24 cellular contexts compared by ENCODE assay signal in genomic region chr2:218445602-218446001, GRCh38. TPM values are rescaled to one million over a fixed set of nuclear protein-coding genes. Genes with fewer than 3 reads are reported as not detected.
A peak's percentile ranks its signal among the peaks of the same experiment; 100 is the strongest.
DNase-seq lines count a peak whose midpoint lies in the region; ATAC-seq, FAIRE-seq and TF ChIP-seq lines count a peak whose summit lies in the region.
"Had no signal": no experiment of that assay in that cellular context is flagged by ENCODE, and none has a peak within 500 bp of the region (broad histone marks: within the 10 kb centered on the region; RNA-seq: fewer than 3 reads in every experiment).

No MANE protein-coding gene starts in this region.

- TF ChIP-seq POLR2A in HepG2 (IDR thresholded peaks at IDR 0.05; ENCODE audit: insufficient read depth in 1 of 2, low read depth in 2 of 2, low read length in 2 of 2) = no peak

- POLR2A ChIA-PET in HEK293 (lab: Yijun Ruan, JAX) = no interaction called here
- POLR2A ChIA-PET in PC-9 (lab: Charles Lee; ENCODE audit: unreplicated experiment) = no interaction called here
- POLR2A ChIA-PET in HepG2 (lab: Yijun Ruan, JAX) = interaction anchor here (0.8 to 3.5 kb wide), 6 partner anchors 19 to 152 kb away, joined by 3 to 36 read pairs (median 4); partner anchors contain the start of genes CTDSP1 and VIL1

- ATAC-seq in HepG2 = no peak
- ATAC-seq in stimulated activated effector memory CD8-positive, alpha-beta T cell treated with anti-CD3 and anti-CD28 coated beads, Interleukin-12 subunit alpha, Interleukin-12 subunit beta, amount 100 ng/mL, for 72 hours = no peak
- ATAC-seq: Right ventricle myocardium inferior, T-helper 17 cell had no signal

- H3K9me3 ChIP-seq in HEK293 (ENCODE audit: control insufficient read depth, insufficient read depth, low read depth, low read length) (no peaks in the 10 kb centered on the region), PC-9 (ENCODE audit: insufficient read depth, low read depth) (no peaks in the 10 kb centered on the region), HepG2 (ENCODE audit: low read length) (no peaks in the 10 kb centered on the region)

- H3F3A ChIP-seq in PC-9 (ENCODE audit: insufficient read depth, low read depth) = peaks cover 50% of the 10 kb centered on the region

- no peaks in the 10 kb centered on the region for H3K79me2 ChIP-seq in PC-9 (ENCODE audit: low read depth)
- H3K79me2 ChIP-seq in HepG2 (ENCODE audit: insufficient read depth, low read length) = no peaks in the 10 kb centered on the region

- BruUV-seq in PC-9 (replicated peaks; lab: Mats Ljungman, UMichigan) (no TSS peak), HepG2 (replicated peaks; lab: Mats Ljungman, UMichigan) (no TSS peak)

- CTCF ChIA-PET in HEK293 (lab: Yijun Ruan, JAX) = interaction anchor here (0.5 to 0.6 kb wide), 3 partner anchors 26 to 1199 kb away, joined by 3 read pairs; no protein-coding TSS in a partner anchor
- CTCF ChIA-PET in PC-9 (lab: Charles Lee) = no interaction called here
- CTCF ChIA-PET in HepG2 (lab: Yijun Ruan, JAX; ENCODE audit: low intra/inter-chr PET ratio, low total read pairs) = no interaction called here

- in situ Hi-C loops in HepG2 (cut with HindIII; ENCODE audit: extremely low pct_ligation_motif_present, low pct_unique_long_range_greater_than_20kb) = no loop called here

- H4K20me1 ChIP-seq in PC-9 (ENCODE audit: insufficient read depth) = no peaks in the 10 kb centered on the region
- H4K20me1 ChIP-seq in HepG2 (ENCODE audit: insufficient read depth, low read length) = no peaks in the 10 kb centered on the region

- H2AFZ ChIP-seq in PC-9 (no peak overlapping the region), HepG2 (ENCODE audit: low read length) (no peak overlapping the region)
- H2AFZ ChIP-seq: GM23248 had no signal

- no peak for TF ChIP-seq EP300 in HepG2 (IDR thresholded peaks at IDR 0.05; ENCODE audit: low read depth in 2 of 2, low read length in 2 of 2)
- TF ChIP-seq EP300 in HepG2 (CRISPR knock-in tag; IDR thresholded peaks at IDR 0.05; ENCODE audit: borderline replicate concordance) = no peak

- H3K27ac ChIP-seq in HEK293 (ENCODE audit: extremely low read depth, low read depth, low read length) (no peak overlapping the region), PC-9 (no peak overlapping the region), HepG2 (ENCODE audit: extremely low read length, insufficient read depth, low read length) (peak overlapping the region; percentile 67)
- H3K27ac ChIP-seq: GM23248 had no signal

- H3K27me3 ChIP-seq in PC-9 (ENCODE audit: insufficient read depth, low read depth) = no peaks in the 10 kb centered on the region
- no peaks in the 10 kb centered on the region for H3K27me3 ChIP-seq in HepG2 (ENCODE audit: control insufficient read depth in 1 of 2, insufficient read depth in 2 of 2, low read length in 2 of 2)

- H3K4me1 ChIP-seq in HEK293 (ENCODE audit: control insufficient read depth, insufficient read depth, low read length) (no peaks in the 10 kb centered on the region), PC-9 (replicated peaks; ENCODE audit: insufficient read depth) (peaks cover 55% of the 10 kb centered on the region), HepG2 (ENCODE audit: insufficient read depth, low read length) (peaks cover 73% of the 10 kb centered on the region)

- H3K4me2 ChIP-seq in PC-9 (peak overlapping the region; percentile 43), HepG2 (ENCODE audit: low read depth, low read length) (peak overlapping the region; percentile 43; the same call in 1 of the 2 replicates)

- no peak overlapping the region for H3K4me3 Mint-ChIP-seq in stimulated activated effector memory CD8-positive, alpha-beta T cell treated with anti-CD3 and anti-CD28 coated beads, Interleukin-12 subunit alpha, Interleukin-12 subunit beta, amount 100 ng/mL, for 72 hours
- H3K4me3 Mint-ChIP-seq: H9, T-helper 17 cell had no signal

- DNase-seq in PC-9 (peak in 1 of 2 experiments; percentile 43), HepG2 (ENCODE audit: low spot score) (no peak), COR-L47 (lab: John Stamatoyannopoulos, UW) (no peak), AG08396 (ENCODE audit: low spot score) (no peak)
- DNase-seq in stimulated activated effector memory CD8-positive, alpha-beta T cell treated with anti-CD3 and anti-CD28 coated beads, Interleukin-12 subunit alpha, Interleukin-12 subunit beta, amount 100 ng/mL, for 72 hours (ENCODE audit: low spot score in 2 of 2) = no peak
- no peak for DNase-seq in activated T-cell treated with anti-CD3 and anti-CD28 coated beads, Interleukin-2, amount 50 U/mL, for 1 hour
- DNase-seq: AML-193; C1 segment of cervical spinal cord; DMS 273 treated with DMSO at 0.1 percent for 48 hours; DND-41; GM23248; H9; Kasumi-1; NCI-H1092; NCI-H1436; NCI-H187 treated with DMSO at 0.1 percent for 48 hours; NCI-H2107; NCI-H510A; NCI-H748 treated with DMSO at 0.1 percent for 48 hours; NK-92 treated with Interleukin-12 subunit alpha and Interleukin-12 subunit beta, amount 100 ng/mL, for 24 hours; T-helper 17 cell had no signal

- H3K4me1 Mint-ChIP-seq in stimulated activated effector memory CD8-positive, alpha-beta T cell treated with anti-CD3 and anti-CD28 coated beads, Interleukin-12 subunit alpha, Interleukin-12 subunit beta, amount 100 ng/mL, for 72 hours = peaks cover 2% of the 10 kb centered on the region

- FAIRE-seq in HepG2 (lab: Jason Lieb, UNC) = no peak
- FAIRE-seq: GM12892 had no signal

- peaks cover 46% of the 10 kb centered on the region for H3K36me3 Mint-ChIP-seq in stimulated activated effector memory CD8-positive, alpha-beta T cell treated with anti-CD3 and anti-CD28 coated beads, Interleukin-12 subunit alpha, Interleukin-12 subunit beta, amount 100 ng/mL, for 72 hours

- H3K4me3 ChIP-seq in HEK293 (ENCODE audit: low read depth, low read length) (no peak overlapping the region), PC-9 (no peak overlapping the region), HepG2 (replicated peaks in 1 of 3; ENCODE audit: insufficient read depth in 1 of 3, low read depth in 2 of 3, low read length in 3 of 3) (no peak overlapping the region)
- H3K4me3 ChIP-seq: GM23248 had no signal

- TF ChIP-seq CTCF in HEK293 (tag by site-specific recombination; IDR thresholded peaks at IDR 0.05) (no peak), PC-9 (conservative IDR thresholded peaks at IDR 0.05) (no peak), HepG2 (CRISPR knock-in tag; IDR thresholded peaks at IDR 0.05) (no peak)

- H3K9ac ChIP-seq in HepG2 (ENCODE audit: insufficient read depth, low read depth, low read length) = peak overlapping the region; percentile 27
- H3K9ac ChIP-seq: GM23248 had no signal

- H3K36me3 ChIP-seq in HEK293 (ENCODE audit: control insufficient read depth in 2 of 2, insufficient read depth in 1 of 2, low read length in 2 of 2) = peaks cover 3 to 40% of the 10 kb centered on the region in 2 experiments; a peak in 2 of 3 replicates
- no peaks in the 10 kb centered on the region for H3K36me3 ChIP-seq in PC-9 (ENCODE audit: low read depth)
- H3K36me3 ChIP-seq in HepG2 (replicated peaks in 1 of 2; ENCODE audit: control insufficient read depth in 1 of 2, insufficient read depth in 2 of 2, low read length in 2 of 2) = peaks cover 24 to 79% of the 10 kb centered on the region in 2 experiments

- no peaks in the 10 kb centered on the region for H3K9me3 Mint-ChIP-seq in stimulated activated effector memory CD8-positive, alpha-beta T cell treated with anti-CD3 and anti-CD28 coated beads, Interleukin-12 subunit alpha, Interleukin-12 subunit beta, amount 100 ng/mL, for 72 hours
- H3K9me3 Mint-ChIP-seq: H9 had no signal

- intact Hi-C loops in PC-9 (cut with micrococcal nuclease; ENCODE audit: unreplicated experiment) (loop anchor here (2.0 kb wide), 1 partner anchor 39 kb away; no protein-coding TSS in a partner anchor), HepG2 (cut with micrococcal nuclease; ENCODE audit: unreplicated experiment) (loop anchor here (2.0 kb wide), 2 partner anchors 27 to 39 kb away; partner anchors contain the start of gene VIL1)

- no peak for TF ChIP-seq RAD21 in HepG2 (CRISPR knock-in tag; IDR thresholded peaks at IDR 0.05)

- H3K27ac Mint-ChIP-seq in stimulated activated effector memory CD8-positive, alpha-beta T cell treated with anti-CD3 and anti-CD28 coated beads, Interleukin-12 subunit alpha, Interleukin-12 subunit beta, amount 100 ng/mL, for 72 hours = peak overlapping the region; percentile 13
- H3K27ac Mint-ChIP-seq: T-helper 17 cell had no signal

- no peaks in the 10 kb centered on the region for H3K9me2 ChIP-seq in PC-9 (ENCODE audit: insufficient read depth)

RNA-seq across cellular contexts. Expression of gene VIL1, which starts 26.7 kb away (rescaled TPM):
- not detected in 2 replicates for total RNA-seq in PC-9 (2021)
- 301 and 337 TPM in 2 replicates for total RNA-seq in HepG2 (2016; rRNA removed; fragmentation: Illumina TruSeq; extraction: Trizol)
- 59.0 and 67.7 TPM in 2 replicates for total RNA-seq in HepG2 (2016; cell fraction: cytosol; rRNA removed; fragmentation: Illumina TruSeq; extraction: Trizol; ENCODE audit: low read depth)
- 281 and 313 TPM in 2 replicates for total RNA-seq in HepG2 (2016; cell fraction: insoluble cytoplasmic fraction; rRNA removed; fragmentation: Illumina TruSeq; extraction: Trizol)
- 183 and 224 TPM in 2 replicates for total RNA-seq in HepG2 (2016; cell fraction: membrane; rRNA removed; fragmentation: Illumina TruSeq; extraction: Trizol)
- total RNA-seq in HepG2 (2016; cell fraction: nucleus; rRNA removed; fragmentation: Illumina TruSeq; extraction: Trizol) = 188 and 190 TPM in 2 replicates
- 287 and 352 TPM in 2 replicates for polyA plus RNA-seq in HepG2 (2011; rRNA removed)
- 169 and 211 TPM in 2 replicates for polyA plus RNA-seq in HepG2 (2011; cell fraction: cytosol; rRNA removed)
- polyA plus RNA-seq in HepG2 (2011; cell fraction: nucleus; rRNA removed) = 756 and 778 TPM in 2 replicates
- 201 and 249 TPM in 2 replicates for polyA plus RNA-seq in HepG2 (2012)
- polyA plus RNA-seq in HepG2 (2016; cell fraction: cytosol; fragmentation: Illumina TruSeq; extraction: Trizol; ENCODE audit: low read depth) = 85.6 and 100 TPM in 2 replicates
- polyA plus RNA-seq in HepG2 (2016; cell fraction: insoluble cytoplasmic fraction; fragmentation: Illumina TruSeq; extraction: Trizol; ENCODE audit: low read depth) = 215 and 265 TPM in 2 replicates
- 117 and 144 TPM in 2 replicates for polyA plus RNA-seq in HepG2 (2016; cell fraction: membrane; fragmentation: Illumina TruSeq; extraction: Trizol; ENCODE audit: low read depth)
- polyA plus RNA-seq in HepG2 (2016; cell fraction: nucleus; fragmentation: Illumina TruSeq; extraction: Trizol; ENCODE audit: insufficient read depth, low read depth) = 336 and 399 TPM in 2 replicates
- 0.19 and 699 TPM in 2 replicates for polyA minus RNA-seq in HepG2 (2011; rRNA and poly(A)+ RNA removed; ENCODE audit: low replicate concordance)
- 138 and 156 TPM in 2 replicates for polyA minus RNA-seq in HepG2 (2011; cell fraction: cytosol; rRNA and poly(A)+ RNA removed)
- 112 and 120 TPM in 2 replicates for polyA minus RNA-seq in HepG2 (2011; cell fraction: nucleus; rRNA and poly(A)+ RNA removed)
- total RNA-seq: GM23248, Right ventricle myocardium inferior had no signal
- polyA plus RNA-seq: GM23248 had no signal

RNA-seq across cellular contexts. Expression of gene CTDSP1, which starts 45.9 kb away (rescaled TPM):
- total RNA-seq in PC-9 (2021) = 61.8 and 69.6 TPM in 2 replicates
- 78.5 and 91.0 TPM in 2 replicates for total RNA-seq in HepG2 (2016; rRNA removed; fragmentation: Illumina TruSeq; extraction: Trizol)
- total RNA-seq in HepG2 (2016; cell fraction: cytosol; rRNA removed; fragmentation: Illumina TruSeq; extraction: Trizol; ENCODE audit: low read depth) = 61.6 and 62.5 TPM in 2 replicates
- total RNA-seq in HepG2 (2016; cell fraction: insoluble cytoplasmic fraction; rRNA removed; fragmentation: Illumina TruSeq; extraction: Trizol) = 72.7 and 92.2 TPM in 2 replicates
- total RNA-seq in HepG2 (2016; cell fraction: membrane; rRNA removed; fragmentation: Illumina TruSeq; extraction: Trizol) = 98.7 and 108 TPM in 2 replicates
- total RNA-seq in HepG2 (2016; cell fraction: nucleus; rRNA removed; fragmentation: Illumina TruSeq; extraction: Trizol) = 63.4 and 77.8 TPM in 2 replicates
- polyA plus RNA-seq in HepG2 (2011; rRNA removed) = 268 and 270 TPM in 2 replicates
- polyA plus RNA-seq in HepG2 (2011; cell fraction: cytosol; rRNA removed) = 216 and 257 TPM in 2 replicates
- polyA plus RNA-seq in HepG2 (2011; cell fraction: nucleus; rRNA removed) = 595 and 749 TPM in 2 replicates
- polyA plus RNA-seq in HepG2 (2012) = 72.7 and 87.5 TPM in 2 replicates
- polyA plus RNA-seq in HepG2 (2016; cell fraction: cytosol; fragmentation: Illumina TruSeq; extraction: Trizol; ENCODE audit: low read depth) = 60.8 and 65.7 TPM in 2 replicates
- 106 and 117 TPM in 2 replicates for polyA plus RNA-seq in HepG2 (2016; cell fraction: insoluble cytoplasmic fraction; fragmentation: Illumina TruSeq; extraction: Trizol; ENCODE audit: low read depth)
- polyA plus RNA-seq in HepG2 (2016; cell fraction: membrane; fragmentation: Illumina TruSeq; extraction: Trizol; ENCODE audit: low read depth) = 114 and 123 TPM in 2 replicates
- 131 and 137 TPM in 2 replicates for polyA plus RNA-seq in HepG2 (2016; cell fraction: nucleus; fragmentation: Illumina TruSeq; extraction: Trizol; ENCODE audit: insufficient read depth, low read depth)
- 139 and 364 TPM in 2 replicates for polyA minus RNA-seq in HepG2 (2011; rRNA and poly(A)+ RNA removed; ENCODE audit: low replicate concordance)
- polyA minus RNA-seq in HepG2 (2011; cell fraction: cytosol; rRNA and poly(A)+ RNA removed) = 88.3 and 92.0 TPM in 2 replicates
- 159 and 160 TPM in 2 replicates for polyA minus RNA-seq in HepG2 (2011; cell fraction: nucleus; rRNA and poly(A)+ RNA removed)

Comparison
In these comparisons a context has a peak if more than half of its experiments do, and no peak if none do; other contexts are left out.
1. RNA of gene VIL1, which starts 26.7 kb away (total RNA-seq): 59.0 to 337 TPM in HepG2; not detected in PC-9; every median in the first group is over 10 times any median in the second.